8 cellular contexts compared by ENCODE assay signal in genomic region chr5:180785794-180786221, GRCh38. TPM values are rescaled to one million over a fixed set of nuclear protein-coding genes. Genes with fewer than 3 reads are reported as not detected.
A peak's percentile ranks its signal among the peaks of the same experiment; 100 is the strongest.
DNase-seq lines count a peak whose midpoint lies in the region; ATAC-seq and TF ChIP-seq lines count a peak whose summit lies in the region.

No MANE protein-coding gene starts in this region.

- CTCF ChIA-PET in SK-N-SH (lab: Yijun Ruan, JAX): interaction anchor here (1.0 to 4.6 kb wide), 3 partner anchors 9 to 67 kb away, joined by 3 to 39 read pairs (median 13); partner anchors contain the start of gene MGAT1

- no peak for ATAC-seq in CD4-positive, CD25-positive, alpha-beta regulatory T cell (ENCODE audit: low read depth in 2 of 2)
- peak; percentile 52 for ATAC-seq in omental fat pad (ENCODE audit: low FRiP score)
- ATAC-seq in HG03097 (IDR thresholded peaks at IDR 0.05; ENCODE audit: low FRiP score, unreplicated experiment): no peak

- H3K9me2 ChIP-seq in SK-N-SH: no peaks in the 10 kb centered on the region

- no peaks in the 10 kb centered on the region for H3K9me3 ChIP-seq in CD4-positive, CD25-positive, alpha-beta regulatory T cell (ENCODE audit: control insufficient read depth in 2 of 2, low read length in 2 of 2)
- H3K9me3 ChIP-seq in SK-N-SH: no peaks in the 10 kb centered on the region

- in situ Hi-C loops in G401 (cut with HindIII; ENCODE audit: low sequenced_read_pairs): no loop called here

- H3K27ac ChIP-seq in CD4-positive, CD25-positive, alpha-beta regulatory T cell (ENCODE audit: insufficient read depth, low read length, poor library complexity, severe bottlenecking): peak overlapping the region; percentile 28
- peak overlapping the region in 1 of 2 experiments; percentile 84; a peak in 2 of 4 replicates for H3K27ac ChIP-seq in SK-N-SH (ENCODE audit: low read depth in 2 of 2, low read length in 1 of 2)

- no peaks in the 10 kb centered on the region for H3K4me1 ChIP-seq in CD4-positive, CD25-positive, alpha-beta regulatory T cell (ENCODE audit: control insufficient read depth, insufficient read depth, low read length, poor library complexity, severe bottlenecking)
- peaks cover 2 to 14% of the 10 kb centered on the region in 2 experiments; a peak in 3 of 4 replicates for H3K4me1 ChIP-seq in SK-N-SH (ENCODE audit: control insufficient read depth in 1 of 2, insufficient read depth in 2 of 2, low read depth in 1 of 2, low read length in 1 of 2)

- no peak for DNase-seq in CD4-positive, CD25-positive, alpha-beta regulatory T cell
- no peak for DNase-seq in SK-N-SH
- peak; percentile 74 for DNase-seq in fibroblast of peridontal ligament (ENCODE audit: extremely low read depth)
- DNase-seq in omental fat pad (ENCODE audit: low spot score): no peak
- no peak for DNase-seq in G401 (ENCODE audit: low spot score)
- no peak for DNase-seq in hippocampal formation (lab: John Stamatoyannopoulos, UW)
- no peak for DNase-seq in NCI-H526 treated with DMSO at 0.1 percent for 48 hours (lab: John Stamatoyannopoulos, UW)

- no peak overlapping the region for H3K4me3 Mint-ChIP-seq in CD4-positive, CD25-positive, alpha-beta regulatory T cell

- H4K20me1 ChIP-seq in SK-N-SH (ENCODE audit: insufficient read depth): peaks cover 5% of the 10 kb centered on the region; the same call in 1 of the 2 replicates

- peak overlapping the region in 2 of 3 donors; percentile 77 to 85 for H3K27ac Mint-ChIP-seq in CD4-positive, CD25-positive, alpha-beta regulatory T cell

- WGBS in SK-N-SH (ENCODE audit: low lambda C conversion rate): 36% methylated on average over 5 of the region's 5 CpGs

- POLR2A ChIA-PET in SK-N-SH (lab: Yijun Ruan, JAX): no interaction called here

- H3K4me1 Mint-ChIP-seq in CD4-positive, CD25-positive, alpha-beta regulatory T cell: peaks cover 6 to 57% (median 20%) of the 10 kb centered on the region in 4 donors

- no peaks in the 10 kb centered on the region for H3K27me3 Mint-ChIP-seq in CD4-positive, CD25-positive, alpha-beta regulatory T cell

- peak overlapping the region; percentile 53; the same call in 1 of the 2 replicates for H3K9ac ChIP-seq in SK-N-SH

- no peaks in the 10 kb centered on the region for H3K36me3 Mint-ChIP-seq in CD4-positive, CD25-positive, alpha-beta regulatory T cell

- H3F3A ChIP-seq in SK-N-SH (replicated peaks; ENCODE audit: insufficient read depth): peaks cover 23% of the 10 kb centered on the region

- no peak for TF ChIP-seq CTCF in SK-N-SH (IDR thresholded peaks at IDR 0.05)
- TF ChIP-seq CTCF in omental fat pad (IDR thresholded peaks at IDR 0.05): no peak

- H3K36me3 ChIP-seq in CD4-positive, CD25-positive, alpha-beta regulatory T cell (ENCODE audit: control insufficient read depth, insufficient read depth, low read length): peaks cover 26% of the 10 kb centered on the region
- H3K36me3 ChIP-seq in SK-N-SH (replicated peaks in 1 of 2; ENCODE audit: control insufficient read depth in 1 of 2, insufficient read depth in 2 of 2, low read length in 1 of 2): peaks cover 4 to 13% of the 10 kb centered on the region in 2 experiments

- no peak overlapping the region for H2AFZ ChIP-seq in SK-N-SH (ENCODE audit: low read depth)

- no peak overlapping the region for H3K4me3 ChIP-seq in CD4-positive, CD25-positive, alpha-beta regulatory T cell (ENCODE audit: low read depth, low read length)
- no peak overlapping the region for H3K4me3 ChIP-seq in SK-N-SH (ENCODE audit: low read depth in 2 of 2, low read length in 1 of 2)

- H3K9me3 Mint-ChIP-seq in CD4-positive, CD25-positive, alpha-beta regulatory T cell: no peaks in the 10 kb centered on the region

- TF ChIP-seq EP300 in SK-N-SH (IDR thresholded peaks at IDR 0.05; ENCODE audit: borderline replicate concordance in 1 of 2, low read depth in 1 of 2, low read length in 1 of 2): no peak

- no peak for TF ChIP-seq RAD21 in SK-N-SH (IDR thresholded peaks at IDR 0.05; ENCODE audit: low read length)

- H3K79me2 ChIP-seq in SK-N-SH (ENCODE audit: insufficient read depth): peaks cover 6% of the 10 kb centered on the region; the same call in 1 of the 2 replicates

- peak overlapping the region; percentile 58 for H3K4me2 ChIP-seq in SK-N-SH

- H3K27me3 ChIP-seq in CD4-positive, CD25-positive, alpha-beta regulatory T cell (ENCODE audit: control insufficient read depth, insufficient read depth, low read length): no peaks in the 10 kb centered on the region
- H3K27me3 ChIP-seq in SK-N-SH (ENCODE audit: insufficient read depth): no peaks in the 10 kb centered on the region

TF ChIP-seq in SK-N-SH, 30 proteins besides CTCF, POLR2A, EP300 and RAD21:
- peak; percentile 27; the same call in 1 of the 2 replicates for TF ChIP-seq MAX (IDR thresholded peaks at IDR 0.05; ENCODE audit: low read depth)
- TF ChIP-seq YY1 (IDR thresholded peaks at IDR 0.05; ENCODE audit: low read depth): no peak

RNA-seq across cellular contexts. Expression of gene MGAT1, which starts 16.8 kb away (rescaled TPM):
- 106 TPM for total RNA-seq in CD4-positive, CD25-positive, alpha-beta regulatory T cell
- 100 to 1,000 TPM; 171 to 210 (median 194) TPM for polyA plus RNA-seq in CD4-positive, CD25-positive, alpha-beta regulatory T cell
- 47.3 and 55.8 TPM in 2 replicates for polyA plus RNA-seq in SK-N-SH (2012; rRNA removed)
- 27.7 and 43.1 TPM in 2 replicates for polyA plus RNA-seq in SK-N-SH (2012; cell fraction: cytosol; rRNA removed)
- polyA plus RNA-seq in SK-N-SH (2012; cell fraction: nucleus; rRNA removed): 56.3 and 60.6 TPM in 2 replicates
- 100 to 1,000 TPM; 159 to 376 (median 258) TPM for total RNA-seq in omental fat pad
- 207 and 258 TPM in 2 replicates for total RNA-seq in G401 (2014; rRNA removed; shearing (Covaris generic))

RNA-seq across cellular contexts. Expression of gene OR2Y1, which starts 46.0 kb away (rescaled TPM):
- not detected for total RNA-seq in CD4-positive, CD25-positive, alpha-beta regulatory T cell
- not detected for polyA plus RNA-seq in CD4-positive, CD25-positive, alpha-beta regulatory T cell
- not detected in 2 replicates for polyA plus RNA-seq in SK-N-SH (2012; rRNA removed)
- polyA plus RNA-seq in SK-N-SH (2012; cell fraction: cytosol; rRNA removed): not detected in 2 replicates
- not detected in 2 replicates for polyA plus RNA-seq in SK-N-SH (2012; cell fraction: nucleus; rRNA removed)
- not detected for total RNA-seq in omental fat pad
- not detected in 2 replicates for total RNA-seq in G401 (2014; rRNA removed; shearing (Covaris generic))
